Comparison of ENCODE assay signal across 1 cellular context in genomic region chr16:15489016-15489415, GRCh38.
TF ChIP-seq lines count a peak whose summit lies in the region.

No MANE protein-coding gene starts in this region.

TF ChIP-seq in liver, 16 proteins besides CTCF, POLR2A, EP300 and RAD21 (continued from another document):
- TF ChIP-seq ZBTB33 (IDR thresholded peaks at IDR 0.05): no peak
TF ChIP-seq in liver: peak in this region for 0.
